In genomic region chr5:135059000-135059923, GRCh38 we compare ENCODE assay signal across 33 cellular contexts. TPM values are rescaled to one million over a fixed set of nuclear protein-coding genes. Genes with fewer than 3 reads are reported as not detected.
DNase-seq lines count a peak whose midpoint lies in the region; ATAC-seq, FAIRE-seq and TF ChIP-seq lines count a peak whose summit lies in the region.
"Had no signal": no experiment of that assay in that cellular context is flagged by ENCODE, and none has a peak within 500 bp of the region (broad histone marks: within the 10 kb centered on the region; RNA-seq: fewer than 3 reads in every experiment).

No MANE protein-coding gene starts in this region.

- no peak for FAIRE-seq in urothelium cell line (lab: Jason Lieb, UNC)

- no peaks in the 10 kb centered on the region for H3K27me3 ChIP-seq in BE2C
- no peaks in the 10 kb centered on the region for H3K27me3 ChIP-seq in HCT116 (ENCODE audit: insufficient read depth, low read length)
- no peaks in the 10 kb centered on the region for H3K27me3 ChIP-seq in RWPE2 (ENCODE audit: insufficient read depth, poor library complexity, severe bottlenecking)
- H3K27me3 ChIP-seq in neural progenitor cell: peaks cover 100% of the 10 kb centered on the region
- H3K27me3 ChIP-seq: ovary had no signal

- TF ChIP-seq CTCF in BE2C (IDR thresholded peaks at IDR 0.05; ENCODE audit: low read depth, low read length) (peak; percentile 27; the same call in 1 of the 2 replicates), HCT116 (IDR thresholded peaks at IDR 0.05 in 2 of 3, conservative IDR thresholded peaks at IDR 0.05 in 1 of 3; ENCODE audit: borderline replicate concordance in 1 of 3, insufficient read depth in 1 of 3, low read depth in 2 of 3, low read length in 2 of 3) (peak in 2 of 3 experiments; percentile 2 to 27; a peak in 1 of 6 replicates), RWPE2 (IDR thresholded peaks at IDR 0.05; ENCODE audit: poor library complexity, severe bottlenecking) (peak; percentile 43), neural progenitor cell (IDR thresholded peaks at IDR 0.05) (peak; percentile 27)

- no peak overlapping the region for H3K4me3 ChIP-seq in BE2C (ENCODE audit: low read depth, low read length)
- no peak overlapping the region for H3K4me3 ChIP-seq in HCT116 (replicated peaks in 1 of 2; ENCODE audit: low read depth in 1 of 2, low read length in 2 of 2)
- no peak overlapping the region for H3K4me3 ChIP-seq in RWPE2 (ENCODE audit: severe bottlenecking)
- H3K4me3 ChIP-seq in neural progenitor cell: no peak overlapping the region
- H3K4me3 ChIP-seq: HAP-1, lung, mucosa of descending colon, ovary, SK-N-MC, skin epidermis, thoracic aorta had no signal

- no peak overlapping the region for H3K9ac ChIP-seq in HCT116 (ENCODE audit: low read length)
- H3K9ac ChIP-seq in neural progenitor cell: no peak overlapping the region

- H3K4me1 Mint-ChIP-seq in neural progenitor cell: peaks cover 14% of the 10 kb centered on the region
- H3K4me1 Mint-ChIP-seq: activated CD4-positive, alpha-beta memory T cell treated with anti-CD3 and anti-CD28 coated beads, Interleukin-2, amount 10 ng/mL, durations not matched to agents 7 days and 5 days; activated naive CD4-positive, alpha-beta T cell treated with anti-CD3 and anti-CD28 coated beads, Interleukin-2, amount 10 ng/mL, durations not matched to agents 7 days and 5 days; T-helper 17 cell had no signal

- no peak for TF ChIP-seq POLR2A in HCT116 (IDR thresholded peaks at IDR 0.05; ENCODE audit: borderline replicate concordance, extremely low read depth, insufficient read depth, insufficient read length)

- peak; percentile 58 for TF ChIP-seq RAD21 in HCT116 (IDR thresholded peaks at IDR 0.05; ENCODE audit: low read depth)

- no peaks in the 10 kb centered on the region for H3K4me1 ChIP-seq in BE2C
- no peaks in the 10 kb centered on the region for H3K4me1 ChIP-seq in HCT116 (ENCODE audit: control insufficient read depth in 1 of 2, insufficient read depth in 2 of 2, low read length in 2 of 2)
- H3K4me1 ChIP-seq in RWPE2 (ENCODE audit: insufficient read depth, poor library complexity, severe bottlenecking): no peaks in the 10 kb centered on the region
- no peaks in the 10 kb centered on the region for H3K4me1 ChIP-seq in neural progenitor cell

- H3K36me3 Mint-ChIP-seq in neural progenitor cell: no peaks in the 10 kb centered on the region
- H3K36me3 Mint-ChIP-seq: activated naive CD4-positive, alpha-beta T cell treated with anti-CD3 and anti-CD28 coated beads, Interleukin-2, amount 10 ng/mL, durations not matched to agents 7 days and 5 days had no signal

- CTCF ChIA-PET in HCT116 (lab: Charles Lee): no interaction called here

- no peak overlapping the region for H3K27ac ChIP-seq in HCT116 (ENCODE audit: low read depth, low read length)
- no peak overlapping the region for H3K27ac ChIP-seq in RWPE2 (ENCODE audit: poor library complexity, severe bottlenecking)
- no peak overlapping the region for H3K27ac ChIP-seq in neural progenitor cell
- H3K27ac ChIP-seq: brain microvascular endothelial cell, ovary, SK-N-MC, skin epidermis, thoracic aorta had no signal

- no peak overlapping the region for H3K27ac Mint-ChIP-seq in neural progenitor cell
- H3K27ac Mint-ChIP-seq: activated CD4-positive, alpha-beta memory T cell treated with anti-CD3 and anti-CD28 coated beads, Interleukin-2, amount 10 ng/mL, durations not matched to agents 7 days and 5 days; activated naive CD4-positive, alpha-beta T cell treated with anti-CD3 and anti-CD28 coated beads, Interleukin-2, amount 10 ng/mL, durations not matched to agents 7 days and 5 days; nephron; T-helper 17 cell had no signal

- no peaks in the 10 kb centered on the region for H3K36me3 ChIP-seq in BE2C
- no peaks in the 10 kb centered on the region for H3K36me3 ChIP-seq in HCT116 (ENCODE audit: control insufficient read depth in 1 of 2, insufficient read depth in 2 of 2, low read length in 2 of 2)
- no peaks in the 10 kb centered on the region for H3K36me3 ChIP-seq in RWPE2 (ENCODE audit: low read depth)
- H3K36me3 ChIP-seq in neural progenitor cell: no peaks in the 10 kb centered on the region
- H3K36me3 ChIP-seq: brain microvascular endothelial cell, HAP-1, ovary, thoracic aorta had no signal

- H3K4me2 ChIP-seq in HCT116 (ENCODE audit: low read length): no peak overlapping the region
- H3K4me2 ChIP-seq in neural progenitor cell: no peak overlapping the region

- ATAC-seq in HCT116 (no peak), RWPE2 (ENCODE audit: low read depth) (peak; percentile 38; the same call in 2 of the 3 replicates)
- ATAC-seq: left cardiac atrium; mucosa of descending colon; stimulated activated naive CD8-positive, alpha-beta T cell treated with anti-CD3 and anti-CD28 coated beads, Interleukin-15, Interleukin-2, amounts not matched to agents 100 U/mL and 50 U/mL, for 24 hours; T-helper 17 cell had no signal

- intact Hi-C loops in HCT116 (cut with micrococcal nuclease): no loop called here

- RAD21 ChIA-PET in HCT116 (lab: Charles Lee; ENCODE audit: low non-redundant PET in 1 of 2, low total read pairs in 2 of 2, uncharacterized antibody in 2 of 2, unreplicated experiment in 2 of 2): interaction anchor here (0.6 to 1.2 kb wide), 2 partner anchors 133 to 267 kb away, joined by 3 to 6 read pairs; no protein-coding TSS in a partner anchor

- DNase-seq in BE2C: peak; percentile 0
- no peak for DNase-seq in HCT116 (ENCODE audit: low read depth, low spot score)
- no peak for DNase-seq in RWPE2 (ENCODE audit: low spot score)
- DNase-seq in neural progenitor cell (ENCODE audit: low spot score): no peak
- DNase-seq in urothelium cell line (ENCODE audit: low spot score): no peak
- no peak for DNase-seq in KG1 (lab: John Stamatoyannopoulos, UW)
- DNase-seq in activated T-cell treated with anti-CD3 and anti-CD28 coated beads, Interleukin-2, amount 50 U/mL, for 48 hours: no peak
- DNase-seq: activated CD4-positive, alpha-beta memory T cell treated with anti-CD3 and anti-CD28 coated beads, Interleukin-2, amount 10 ng/mL, durations not matched to agents 7 days and 5 days; activated CD4-positive, CD25-positive, alpha-beta regulatory T cell treated with anti-CD3 and anti-CD28 coated beads, Interleukin-2, amount 50 U/mL, for 72 hours; activated CD8-positive, alpha-beta memory T cell treated with anti-CD3 and anti-CD28 coated beads, Interleukin-2, amount 50 U/mL, for 48 hours; activated naive CD4-positive, alpha-beta T cell treated with anti-CD3 and anti-CD28 coated beads, Interleukin-2, amount 10 ng/mL, durations not matched to agents 7 days and 5 days; amygdala; brain microvascular endothelial cell; C1 segment of cervical spinal cord; COR-L47; DMS53; hypothalamus; left cardiac atrium; mucosa of descending colon; NCI-H1092; NCI-H1694; NCI-H446 treated with DMSO at 0.1 percent for 48 hours; ovary; stimulated activated naive CD8-positive, alpha-beta T cell treated with anti-CD3 and anti-CD28 coated beads, Interleukin-15, Interleukin-2, amounts not matched to agents 100 U/mL and 50 U/mL, for 24 hours; T-helper 17 cell had no signal

- no peaks in the 10 kb centered on the region for H3F3A ChIP-seq in neural progenitor cell (ENCODE audit: low read depth)

- H2AFZ ChIP-seq in HCT116 (ENCODE audit: low read depth, low read length, poor library complexity, severe bottlenecking) (no peak overlapping the region), neural progenitor cell (replicated peaks) (no peak overlapping the region)

- H3K9me3 Mint-ChIP-seq in neural progenitor cell: no peaks in the 10 kb centered on the region
- H3K9me3 Mint-ChIP-seq: activated CD4-positive, alpha-beta memory T cell treated with anti-CD3 and anti-CD28 coated beads, Interleukin-2, amount 10 ng/mL, durations not matched to agents 7 days and 5 days; activated naive CD4-positive, alpha-beta T cell treated with anti-CD3 and anti-CD28 coated beads, Interleukin-2, amount 10 ng/mL, durations not matched to agents 7 days and 5 days; nephron had no signal

- BruUV-seq in HCT116 (replicated peaks; lab: Mats Ljungman, UMichigan): no TSS peak

- H4K20me1 ChIP-seq in HCT116 (ENCODE audit: insufficient read depth): no peaks in the 10 kb centered on the region
- no peaks in the 10 kb centered on the region for H4K20me1 ChIP-seq in neural progenitor cell (ENCODE audit: low read depth)

- no peaks in the 10 kb centered on the region for H3K79me2 ChIP-seq in HCT116 (ENCODE audit: insufficient read depth, low read length)
- no peaks in the 10 kb centered on the region for H3K79me2 ChIP-seq in neural progenitor cell (ENCODE audit: low read depth)

- H3K9me2 ChIP-seq in HCT116 (ENCODE audit: insufficient read depth): no peaks in the 10 kb centered on the region

- POLR2A ChIA-PET in HCT116 (lab: Charles Lee): no interaction called here

- H3K9me3 ChIP-seq in BE2C: no peaks in the 10 kb centered on the region
- no peaks in the 10 kb centered on the region for H3K9me3 ChIP-seq in HCT116 (ENCODE audit: control insufficient read depth in 1 of 2, insufficient read depth in 1 of 2, low read depth in 1 of 2, low read length in 2 of 2)
- no peaks in the 10 kb centered on the region for H3K9me3 ChIP-seq in RWPE2 (ENCODE audit: severe bottlenecking)
- H3K9me3 ChIP-seq in neural progenitor cell (ENCODE audit: low read depth): no peaks in the 10 kb centered on the region
- H3K9me3 ChIP-seq: HAP-1, mucosa of descending colon, ovary, thoracic aorta had no signal

- H3K4me3 Mint-ChIP-seq in neural progenitor cell: peak overlapping the region; percentile 38
- H3K4me3 Mint-ChIP-seq: activated CD4-positive, alpha-beta memory T cell treated with anti-CD3 and anti-CD28 coated beads, Interleukin-2, amount 10 ng/mL, durations not matched to agents 7 days and 5 days; activated naive CD4-positive, alpha-beta T cell treated with anti-CD3 and anti-CD28 coated beads, Interleukin-2, amount 10 ng/mL, durations not matched to agents 7 days and 5 days; nephron; T-helper 17 cell had no signal

- H3K27me3 Mint-ChIP-seq in neural progenitor cell (ENCODE audit: insufficient read depth, low read depth): peaks cover 15% of the 10 kb centered on the region

TF ChIP-seq in HCT116, 20 proteins besides CTCF, POLR2A, EP300 and RAD21 (continues in another document):
- TF ChIP-seq SIN3A (IDR thresholded peaks at IDR 0.05; ENCODE audit: low read depth) (no peak), FOSL1 (IDR thresholded peaks at IDR 0.05; ENCODE audit: low read depth) (no peak), MAX (IDR thresholded peaks at IDR 0.05) (no peak), CBX3 (IDR thresholded peaks at IDR 0.05; ENCODE audit: low read depth) (no peak), ZNF274 (IDR thresholded peaks at IDR 0.05; ENCODE audit: low read depth, low read length) (no peak), SP1 (IDR thresholded peaks at IDR 0.05; ENCODE audit: low read depth) (no peak), POLR2AphosphoS5 (IDR thresholded peaks at IDR 0.05; ENCODE audit: low read depth, low read length) (no peak), CEBPB (IDR thresholded peaks at IDR 0.05; ENCODE audit: low read depth) (no peak)

RNA-seq across cellular contexts. Expression of gene PITX1, which starts 25.2 kb away (rescaled TPM):
- polyA plus RNA-seq in BE2C (2012; ENCODE audit: insufficient read depth, insufficient read length, low read depth): 17.7 TPM
- total RNA-seq in HCT116 (2021; ENCODE audit: unreplicated experiment): 31.0 TPM
- 26.2 and 36.3 TPM in 2 replicates for polyA plus RNA-seq in HCT116 (2012)
- total RNA-seq in neural progenitor cell (ENCODE audit: low replicate concordance): not detected in 2 replicates
- total RNA-seq: cerebellum, glomerular endothelial cell, left cardiac atrium, T-helper 17 cell, thoracic aorta had no signal

Comparison
In these comparisons a context has a peak if more than half of its experiments do, and no peak if none do; other contexts are left out.
1. RNA of gene PITX1, which starts 25.2 kb away (total RNA-seq): 31.0 TPM in HCT116 (single experiment); not detected in neural progenitor cell; every median in the first group is over 10 times any median in the second.
2. Peak in every context shown above with its lines, with median percentiles within 50 percentile points of each other: CTCF ChIP-seq.